7 cellular contexts compared by ENCODE assay signal in genomic region chr6:13331516-13332348, GRCh38. TPM values are rescaled to one million over a fixed set of nuclear protein-coding genes. Genes with fewer than 3 reads are reported as not detected.
DNase-seq lines count a peak whose midpoint lies in the region; ATAC-seq, FAIRE-seq and TF ChIP-seq lines count a peak whose summit lies in the region.

No MANE protein-coding gene starts in this region.

- intact Hi-C loops in GM12878 (cut with micrococcal nuclease; ENCODE audit: unreplicated experiment): loop anchor here (1.0 kb wide), 2 partner anchors 136 to 420 kb away; no protein-coding TSS in a partner anchor

- H3K4me3 ChIP-seq in GM12878: no peak overlapping the region
- H3K4me3 ChIP-seq in lung: no peak overlapping the region

- peak; percentile 44 for FAIRE-seq in GM12878 (lab: Jason Lieb, UNC)

- peak; percentile 81 for TF ChIP-seq RAD21 in GM12878 (IDR thresholded peaks at IDR 0.05; ENCODE audit: insufficient read depth, low read depth, low read length)

- POLR2A ChIA-PET in GM12878 (lab: Charles Lee): interaction anchor here (1.1 to 1.3 kb wide), 3 partner anchors 28 to 137 kb away, joined by 3 to 8 read pairs (median 5); no protein-coding TSS in a partner anchor

- no peaks in the 10 kb centered on the region for H3K36me3 ChIP-seq in GM12878 (ENCODE audit: control insufficient read depth in 2 of 2, insufficient read depth in 2 of 2, low read length in 1 of 2)
- no peaks in the 10 kb centered on the region for H3K36me3 ChIP-seq in lung (ENCODE audit: control insufficient read depth in 2 of 2, insufficient read depth in 2 of 2, low read length in 2 of 2)

- H4K20me1 ChIP-seq in GM12878 (ENCODE audit: control insufficient read depth, insufficient read depth): no peaks in the 10 kb centered on the region

- TF ChIP-seq POLR2A in GM12878 (IDR thresholded peaks at IDR 0.05; ENCODE audit: low read depth, low read length): no peak

- H3K79me2 ChIP-seq in GM12878 (ENCODE audit: control insufficient read depth, insufficient read depth, low read length): peaks cover 11% of the 10 kb centered on the region

- CTCF ChIA-PET in GM12878 (lab: Yijun Ruan, JAX): interaction anchor here (0.6 to 9.6 kb wide), 32 partner anchors 8 to 420 kb away, joined by 3 to 169 read pairs (median 5); partner anchors contain the start of gene SIRT5

- H3K4me1 ChIP-seq in GM12878 (ENCODE audit: control insufficient read depth, insufficient read depth, low read length): peaks cover 8% of the 10 kb centered on the region; the same call in 1 of the 2 replicates
- no peaks in the 10 kb centered on the region for H3K4me1 ChIP-seq in lung (ENCODE audit: control insufficient read depth in 2 of 2, insufficient read depth in 2 of 2, low read length in 2 of 2)

- H3K4me2 ChIP-seq in GM12878 (ENCODE audit: control insufficient read depth, insufficient read depth): no peak overlapping the region

- H2AFZ ChIP-seq in GM12878 (ENCODE audit: control insufficient read depth, low read depth, low read length): no peak overlapping the region

- TF ChIP-seq EP300 in GM12878 (IDR thresholded peaks at IDR 0.05; ENCODE audit: borderline replicate concordance in 1 of 2, control insufficient read depth in 1 of 2, low read depth in 2 of 2, low read length in 2 of 2): no peak

- DNase-seq in NCI-H1105 (lab: John Stamatoyannopoulos, UW): peak; percentile 7
- no peak for DNase-seq in GM12878 (ENCODE audit: low read depth, low spot score)
- DNase-seq in lung (ENCODE audit: low spot score): no peak
- DNase-seq in GDM1 (lab: John Stamatoyannopoulos, UW): no peak

- TF ChIP-seq CTCF in GM12872 (IDR thresholded peaks at IDR 0.05; ENCODE audit: insufficient read depth, low read depth, low read length) (peak; percentile 55), GM12878 (IDR thresholded peaks at IDR 0.05 in 2 of 3, conservative IDR thresholded peaks at IDR 0.05 in 1 of 3; ENCODE audit: control insufficient read depth in 2 of 3, extremely low read depth in 1 of 3, insufficient read depth in 1 of 3, low read depth in 3 of 3, low read length in 3 of 3) (peak; percentile 53 to 78 (median 68)), lung (IDR thresholded peaks at IDR 0.05; ENCODE audit: control extremely low read depth, extremely low read depth) (peak; percentile 38)

- no peaks in the 10 kb centered on the region for H3K9me3 ChIP-seq in GM12878 (replicated peaks; ENCODE audit: control insufficient read depth, insufficient read depth, low read length)
- no peaks in the 10 kb centered on the region for H3K9me3 ChIP-seq in lung (ENCODE audit: control insufficient read depth in 2 of 2, insufficient read depth in 1 of 2, low read length in 1 of 2)

- H3K27me3 ChIP-seq in GM12878 (replicated peaks in 1 of 2; ENCODE audit: control insufficient read depth in 2 of 2, insufficient read depth in 2 of 2, low read length in 1 of 2) (no peaks in the 10 kb centered on the region), lung (ENCODE audit: control insufficient read depth, insufficient read depth) (no peaks in the 10 kb centered on the region)

- ATAC-seq in GM12878 (no peak), lung (ENCODE audit: insufficient read depth, low FRiP score) (no peak), HG03378 (IDR thresholded peaks at IDR 0.05; ENCODE audit: unreplicated experiment) (no peak), HG02840 (IDR thresholded peaks at IDR 0.05; ENCODE audit: low FRiP score, unreplicated experiment) (no peak)

- no peak overlapping the region for H3K27ac ChIP-seq in GM12878 (ENCODE audit: control insufficient read depth, insufficient read depth)
- H3K27ac ChIP-seq in lung (ENCODE audit: low read depth in 1 of 2, low read length in 1 of 2): peak overlapping the region in 1 of 2 donors; percentile 25

- SMC1A ChIA-PET in GM12878 (lab: Charles Lee; ENCODE audit: uncharacterized antibody, unreplicated experiment): interaction anchor here (1.1 to 7.5 kb wide), 22 partner anchors 23 to 733 kb away, joined by 3 to 119 read pairs (median 7); partner anchors contain the start of gene SIRT5

- BruUV-seq in GM12878 (replicated peaks; lab: Mats Ljungman, UMichigan): no TSS peak

- 50% methylated on average over 13 of the region's 13 CpGs for WGBS in GM12878 (ENCODE audit: insufficient coverage, insufficient replicate concordance, low lambda C conversion rate, missing lambda C conversion rate)
- 58 to 65% methylated on average over 13 of the region's 13 CpGs for WGBS in lung, 2 donors

- H3K9ac ChIP-seq in GM12878 (ENCODE audit: control insufficient read depth, insufficient read depth, low read length): no peak overlapping the region

- in situ Hi-C loops in GM12878 (cut with MboI): loop anchor here (5.0 kb wide), 2 partner anchors 134 to 419 kb away; no protein-coding TSS in a partner anchor

- RAD21 ChIA-PET in GM12878 (lab: Charles Lee; ENCODE audit: unreplicated experiment): interaction anchor here (0.7 to 10.2 kb wide), 13 partner anchors 28 to 461 kb away, joined by 3 to 124 read pairs (median 4); no protein-coding TSS in a partner anchor

TF ChIP-seq in GM12878, 131 proteins besides CTCF, POLR2A, EP300 and RAD21:
- TF ChIP-seq NKRF (conservative IDR thresholded peaks at IDR 0.05) (no peak), BACH1 (IDR thresholded peaks at IDR 0.05; ENCODE audit: borderline replicate concordance) (no peak), SMAD1 (IDR thresholded peaks at IDR 0.05; ENCODE audit: low read depth, partially characterized antibody) (no peak), CREM (IDR thresholded peaks at IDR 0.05; ENCODE audit: low read depth) (no peak), ESRRA (IDR thresholded peaks at IDR 0.05; ENCODE audit: low read length) (0 out of 2 replicates have a peak, but pooled peaks have one; percentile 54), JUNB (IDR thresholded peaks at IDR 0.05) (no peak), SMC3 (IDR thresholded peaks at IDR 0.05; ENCODE audit: borderline replicate concordance, low read length) (peak; percentile 84), IRF3 (IDR thresholded peaks at IDR 0.05) (no peak)

RNA-seq across cellular contexts. Expression of gene TBC1D7, which starts 3.4 kb away (rescaled TPM):
- 62.0 and 68.8 TPM in 2 replicates for total RNA-seq in GM12878 (2013; cell fraction: nucleolus; rRNA removed)
- total RNA-seq in GM12878 (2014; rRNA removed) (20.8 and 24.6 TPM in 2 replicates), GM12878 (2014; rRNA removed; fragmentation: Illumina TruSeq; extraction: Trizol) (19.8 and 21.9 TPM in 2 replicates), GM12878 (2021) (21.0 and 23.1 TPM in 2 replicates), lung (10 to 100 TPM; 17.1 to 30.1 TPM)
- polyA plus RNA-seq in GM12878 (2011; ENCODE audit: low read depth): 24.3 TPM
- polyA plus RNA-seq in GM12878 (2011; rRNA removed) (51.7 and 63.8 TPM in 2 replicates), GM12878 (2014; fragmentation: Illumina TruSeq; extraction: Trizol) (23.7 and 26.0 TPM in 2 replicates), GM12878 (2014; fragmentation: Nextera tagmentation; extraction: Ambion mirVana) (10 to 100 TPM; 36.5 to 39.3 TPM), GM12878 (2014; rRNA removed) (20.1 and 20.9 TPM in 2 replicates), GM12878 (2016; fragmentation: Nextera tagmentation; extraction: Ambion mirVana) (10 to 100 TPM; 57.7 to 65.9 TPM), lung (10 to 100 TPM; 19.8 to 20.1 TPM)
- 28.9 and 39.1 TPM in 2 replicates for polyA plus RNA-seq in GM12878 (2011; cell fraction: cytosol; rRNA removed)
- 34.2 and 40.4 TPM in 2 replicates for polyA plus RNA-seq in GM12878 (2011; cell fraction: nucleus; rRNA removed)
- 21.2 and 26.7 TPM in 2 replicates for polyA plus RNA-seq in GM12878 (2012)
- polyA minus RNA-seq in GM12878 (2011; rRNA and poly(A)+ RNA removed): 35.0 and 64.7 TPM in 2 replicates
- polyA minus RNA-seq in GM12878 (2011; cell fraction: cytosol; rRNA and poly(A)+ RNA removed): 12.4 and 14.1 TPM in 2 replicates
- polyA minus RNA-seq in GM12878 (2011; cell fraction: nucleus; rRNA and poly(A)+ RNA removed): 38.0 and 56.2 TPM in 2 replicates
